In genomic region chr5:174239718-174240117, GRCh38 we compare ENCODE assay signal across 14 cellular contexts.
DNase-seq lines count a peak whose midpoint lies in the region; ATAC-seq and TF ChIP-seq lines count a peak whose summit lies in the region.
"Had no signal": no experiment of that assay in that cellular context is flagged by ENCODE, and none has a peak within 500 bp of the region (broad histone marks: within the 10 kb centered on the region; RNA-seq: fewer than 3 reads in every experiment).

No MANE protein-coding gene starts in this region.

- no peaks in the 10 kb centered on the region for H3K36me3 ChIP-seq in PC-3 (ENCODE audit: low read depth, low read length)
- no peaks in the 10 kb centered on the region for H3K36me3 ChIP-seq in smooth muscle cell (ENCODE audit: low read depth)

- H3F3A ChIP-seq in PC-3 (ENCODE audit: low read length, unreplicated experiment) (no peaks in the 10 kb centered on the region), smooth muscle cell (ENCODE audit: low read depth) (no peaks in the 10 kb centered on the region)

- no peaks in the 10 kb centered on the region for H3K9me2 ChIP-seq in PC-3 (replicated peaks; ENCODE audit: low read length)

- H3K9ac ChIP-seq in PC-3 (ENCODE audit: low read length), result no peak overlapping the region
- H3K9ac ChIP-seq in smooth muscle cell (ENCODE audit: low read depth), result no peak overlapping the region

- H3K4me2 ChIP-seq in PC-3 (ENCODE audit: low read length), result no peak overlapping the region
- no peak overlapping the region for H3K4me2 ChIP-seq in smooth muscle cell

- no TSS peak for BruUV-seq in PC-3 (replicated peaks; lab: Mats Ljungman, UMichigan)

- peaks cover 74% of the 10 kb centered on the region for H3K27me3 ChIP-seq in PC-3 (ENCODE audit: low read length)
- H3K27me3 ChIP-seq in smooth muscle cell (ENCODE audit: low read depth), result no peaks in the 10 kb centered on the region

- H2AFZ ChIP-seq in PC-3 (ENCODE audit: low read length) (no peak overlapping the region), smooth muscle cell (ENCODE audit: low read depth) (no peak overlapping the region)

- DNase-seq in EH (ENCODE audit: low read depth) (peak; percentile 58), PC-3 (peak; percentile 7), astrocyte of the hippocampus (ENCODE audit: low read depth, low spot score) (peak; percentile 31), smooth muscle cell (lab: John Stamatoyannopoulos, UW; ENCODE audit: unreplicated experiment) (no peak), HEK293T (ENCODE audit: extremely low spot score) (no peak), ureter (ENCODE audit: low spot score) (no peak), NCI-H82 treated with DMSO at 0.1 percent for 48 hours (lab: John Stamatoyannopoulos, UW; ENCODE audit: unreplicated experiment) (no peak), SHP77 (lab: John Stamatoyannopoulos, UW) (no peak)
- DNase-seq: ACHN; C1 segment of cervical spinal cord; CD4-positive, alpha-beta T cell; DMS79; GF-D8 had no signal

- POLR2A ChIA-PET in PC-3 (lab: Charles Lee; ENCODE audit: unreplicated experiment) (no interaction called here), HEK293T (lab: Yijun Ruan, JAX) (no interaction called here)

- H3K27ac ChIP-seq in PC-3 (ENCODE audit: low read length), result no peak overlapping the region
- peak overlapping the region; percentile 5 for H3K27ac ChIP-seq in smooth muscle cell (ENCODE audit: low read depth)

- H3K79me2 ChIP-seq in PC-3 (ENCODE audit: low read length) (no peaks in the 10 kb centered on the region), smooth muscle cell (ENCODE audit: low read depth) (no peaks in the 10 kb centered on the region)

- no peaks in the 10 kb centered on the region for H4K20me1 ChIP-seq in PC-3 (ENCODE audit: low read length)
- no peaks in the 10 kb centered on the region for H4K20me1 ChIP-seq in smooth muscle cell (ENCODE audit: low read depth)

- WGBS in smooth muscle cell (ENCODE audit: low lambda C conversion rate), result 72% methylated on average over 4 of the region's 4 CpGs

- CTCF ChIA-PET in PC-3 (lab: Charles Lee), result no interaction called here
- CTCF ChIA-PET in HEK293T (lab: Yijun Ruan, JAX), result no interaction called here

- no peak for TF ChIP-seq CTCF in PC-3 (conservative IDR thresholded peaks at IDR 0.05; ENCODE audit: low read depth, low read length)
- no peak for TF ChIP-seq CTCF in smooth muscle cell (IDR thresholded peaks at IDR 0.05; ENCODE audit: borderline replicate concordance, insufficient read depth, poor library complexity, severe bottlenecking)

- H3K4me1 ChIP-seq in PC-3 (ENCODE audit: insufficient read depth, low read length), result no peaks in the 10 kb centered on the region
- peaks cover 5% of the 10 kb centered on the region for H3K4me1 ChIP-seq in smooth muscle cell (ENCODE audit: low read depth)

- H3K9me3 ChIP-seq in PC-3 (ENCODE audit: low read length), result no peaks in the 10 kb centered on the region
- peaks cover 8% of the 10 kb centered on the region for H3K9me3 ChIP-seq in smooth muscle cell (replicated peaks; ENCODE audit: low read depth)

- H3K4me3 ChIP-seq in PC-3 (ENCODE audit: low read length), result no peak overlapping the region
- H3K4me3 ChIP-seq in smooth muscle cell, result no peak overlapping the region

- no peak for ATAC-seq in PC-3
- ATAC-seq: HCT116 had no signal

- intact Hi-C loops in PC-3 (cut with micrococcal nuclease), result no loop called here

TF ChIP-seq in HEK293T, 16 proteins besides CTCF, POLR2A, EP300 and RAD21:
- no peak for TF ChIP-seq HDGF (IDR thresholded peaks at IDR 0.05; ENCODE audit: borderline replicate concordance)
- TF ChIP-seq ZNF384 (IDR thresholded peaks at IDR 0.05), result no peak
- no peak for TF ChIP-seq BHLHE40 (IDR thresholded peaks at IDR 0.05; ENCODE audit: borderline replicate concordance)
- no peak for TF ChIP-seq FOXM1 (IDR thresholded peaks at IDR 0.05; ENCODE audit: borderline replicate concordance)
- no peak for TF ChIP-seq ARNT (IDR thresholded peaks at IDR 0.05)
- TF ChIP-seq ELF4 (IDR thresholded peaks at IDR 0.05), result no peak
- no peak for TF ChIP-seq TARDBP (IDR thresholded peaks at IDR 0.05)
- TF ChIP-seq FOXK2 (IDR thresholded peaks at IDR 0.05), result no peak
- no peak for TF ChIP-seq SUZ12 (IDR thresholded peaks at IDR 0.05)
- no peak for TF ChIP-seq SP1 (IDR thresholded peaks at IDR 0.05)
- no peak for TF ChIP-seq FOXA1 (IDR thresholded peaks at IDR 0.05)
- no peak for TF ChIP-seq LEF1 (IDR thresholded peaks at IDR 0.05; ENCODE audit: borderline replicate concordance)
- no peak for TF ChIP-seq NFRKB (IDR thresholded peaks at IDR 0.05)
- TF ChIP-seq L3MBTL2 (conservative IDR thresholded peaks at IDR 0.05), result no peak
- no peak for TF ChIP-seq CTBP1 (IDR thresholded peaks at IDR 0.05; ENCODE audit: borderline replicate concordance)

Comparison
In these comparisons a context has a peak if more than half of its experiments do, and no peak if none do; other contexts are left out.
1. DNase-seq: peak in EH (single experiment), PC-3 (single experiment) and astrocyte of the hippocampus (single experiment); none in smooth muscle cell (single experiment), HEK293T (single experiment), ureter (single experiment), NCI-H82 treated with DMSO at 0.1 percent for 48 hours (single experiment) and SHP77 (0 of 2).